9 cellular contexts compared by ENCODE assay signal in the genomic region with DNA sequence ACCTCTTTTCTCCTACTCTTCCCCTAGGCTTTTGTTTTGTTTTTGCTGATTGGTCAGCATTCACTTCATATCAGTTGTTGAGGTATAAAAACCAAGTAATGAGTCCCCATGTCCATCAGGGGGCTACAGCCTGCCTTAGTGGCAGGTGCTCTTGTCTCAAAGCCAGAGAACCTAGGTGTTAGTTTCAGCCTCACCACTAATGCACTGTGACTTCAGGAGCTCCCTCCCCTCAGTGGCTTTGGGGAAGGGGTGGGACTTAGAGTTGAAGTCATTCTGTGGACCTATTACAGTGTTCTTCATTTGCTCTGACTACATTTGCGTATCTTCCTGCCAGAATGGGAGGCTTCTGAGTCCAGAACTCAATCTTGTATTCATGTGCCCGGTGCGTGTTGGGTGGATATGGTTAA. TPM values are rescaled to one million over a fixed set of nuclear protein-coding genes. Genes with fewer than 3 reads are reported as not detected.
A peak's percentile ranks its signal among the peaks of the same experiment; 100 is the strongest.
DNase-seq lines count a peak whose midpoint lies in the region; ATAC-seq and TF ChIP-seq lines count a peak whose summit lies in the region.
"Had no signal": no experiment of that assay in that cellular context is flagged by ENCODE, and none has a peak within 500 bp of the region (broad histone marks: within the 10 kb centered on the region; RNA-seq: fewer than 3 reads in every experiment).

No MANE protein-coding gene starts in this region.

- POLR2A ChIA-PET in OCI-LY7 (lab: Charles Lee), result interaction anchor here (0.6 to 0.7 kb wide), 2 partner anchors 10 to 372 kb away, joined by 3 to 7 read pairs; no protein-coding TSS in a partner anchor

- CTCF ChIA-PET in OCI-LY7 (lab: Charles Lee; ENCODE audit: unreplicated experiment), result no interaction called here

- intact Hi-C loops in left ventricle myocardium superior (cut with micrococcal nuclease), result no loop called here
- intact Hi-C loops in heart left ventricle (cut with DNase I), result loop anchor here in 1 of 10 donors (5.0 kb wide), 1 partner anchor 37 kb away; no protein-coding TSS in a partner anchor
- intact Hi-C loops in OCI-LY7 (cut with micrococcal nuclease; ENCODE audit: unreplicated experiment), result no loop called here
- intact Hi-C loops in left colon (cut with DNase I, micrococcal nuclease), result no loop called here

- H3K79me2 ChIP-seq in OCI-LY7 (ENCODE audit: insufficient read depth, low read depth, low read length), result peaks cover 13% of the 10 kb centered on the region; the same call in 1 of the 2 replicates

- no peaks in the 10 kb centered on the region for H3K9me2 ChIP-seq in OCI-LY7 (ENCODE audit: insufficient read depth, low read length)

- TF ChIP-seq POLR2A in heart left ventricle (IDR thresholded peaks at IDR 0.05), result no peak

- H3K27me3 ChIP-seq in heart left ventricle, result no peaks in the 10 kb centered on the region

- no TSS peak for BruUV-seq in OCI-LY7 (replicated peaks; lab: Mats Ljungman, UMichigan)

- DNase-seq in left ventricle myocardium superior (no peak), heart left ventricle (no peak), OCI-LY7 (ENCODE audit: low spot score) (peak; percentile 71), left colon (no peak), MV-4-11 (lab: John Stamatoyannopoulos, UW) (no peak), glomerular visceral epithelial cell (ENCODE audit: extremely low spot score) (no peak), NOMO-1 treated with DMSO at 0.1 percent for 48 hours (lab: John Stamatoyannopoulos, UW; ENCODE audit: unreplicated experiment) (no peak)
- DNase-seq: psoas muscle had no signal

- H3K4me3 ChIP-seq in heart left ventricle, result no peak overlapping the region
- no peak overlapping the region for H3K4me3 ChIP-seq in OCI-LY7 (ENCODE audit: low read depth, low read length, poor library complexity, severe bottlenecking)
- H3K4me3 ChIP-seq: psoas muscle had no signal

- peak overlapping the region; percentile 8; the same call in 1 of the 2 replicates for H3K4me2 ChIP-seq in OCI-LY7 (ENCODE audit: low read length)

- H2AFZ ChIP-seq in OCI-LY7 (ENCODE audit: low read length), result no peak overlapping the region

- H3K36me3 ChIP-seq in heart left ventricle, result no peaks in the 10 kb centered on the region
- H3K36me3 ChIP-seq in OCI-LY7 (ENCODE audit: insufficient read depth, low read length), result peaks cover 9% of the 10 kb centered on the region

- no peaks in the 10 kb centered on the region for H4K20me1 ChIP-seq in OCI-LY7 (ENCODE audit: insufficient read depth, low read length)

- TF ChIP-seq CTCF in heart left ventricle (IDR thresholded peaks at IDR 0.05), result no peak
- peak; percentile 48 for TF ChIP-seq CTCF in OCI-LY7 (conservative IDR thresholded peaks at IDR 0.05; ENCODE audit: low read length)

- H3K9me3 ChIP-seq in heart left ventricle (peaks cover 0 to 9% (median 0%) of the 10 kb centered on the region in 12 donors), OCI-LY7 (ENCODE audit: low read length) (peaks cover 8% of the 10 kb centered on the region; the same call in 1 of the 2 replicates)

- 88 to 97% (median 94%) methylated on average over 3 of the region's 3 CpGs for WGBS in heart left ventricle, 4 donors

- ATAC-seq in left ventricle myocardium superior (peak; percentile 11), heart left ventricle (no peak), HG02852 (IDR thresholded peaks at IDR 0.05; ENCODE audit: unreplicated experiment) (peak; percentile 100), left colon (peak; percentile 27)

- H3K27ac ChIP-seq in heart left ventricle, result peak overlapping the region in 1 of 12 donors; percentile 3
- no peak overlapping the region for H3K27ac ChIP-seq in OCI-LY7 (ENCODE audit: low read depth, low read length, poor library complexity, severe bottlenecking)
- H3K27ac ChIP-seq: psoas muscle had no signal

- H3K4me1 ChIP-seq in heart left ventricle (peaks cover 3 to 55% (median 41%) of the 10 kb centered on the region in 12 donors), OCI-LY7 (ENCODE audit: insufficient read depth, low read length, poor library complexity, severe bottlenecking) (peaks cover 15% of the 10 kb centered on the region)

RNA-seq across cellular contexts. Expression of gene NR2C2, which starts 41.6 kb away (rescaled TPM):
- total RNA-seq in left ventricle myocardium superior (31.8 TPM), heart left ventricle (10 to 100 TPM; 22.4 to 38.5 (median 29.9) TPM), OCI-LY7 (2022) (62.1 and 62.3 TPM in 2 replicates), left colon (10 to 100 TPM; 41.8 to 43.6 TPM)
- polyA plus RNA-seq in heart left ventricle, result 10 to 100 TPM in 1 of 2 donors, 1 to 10 TPM in 1; 6.2 to 15.6 TPM
- 28.0 and 35.9 TPM in 2 replicates for total RNA-seq in OCI-LY7 (2014; rRNA removed; shearing (Covaris generic))

Comparison
In these comparisons a context has a peak if more than half of its experiments do, and no peak if none do; other contexts are left out.
1. ATAC-seq: peak in left ventricle myocardium superior (single experiment), HG02852 (single experiment) and left colon (single experiment); none in heart left ventricle (0 of 4).